ENCODE assay signal across 1 cellular context in the genomic region with DNA sequence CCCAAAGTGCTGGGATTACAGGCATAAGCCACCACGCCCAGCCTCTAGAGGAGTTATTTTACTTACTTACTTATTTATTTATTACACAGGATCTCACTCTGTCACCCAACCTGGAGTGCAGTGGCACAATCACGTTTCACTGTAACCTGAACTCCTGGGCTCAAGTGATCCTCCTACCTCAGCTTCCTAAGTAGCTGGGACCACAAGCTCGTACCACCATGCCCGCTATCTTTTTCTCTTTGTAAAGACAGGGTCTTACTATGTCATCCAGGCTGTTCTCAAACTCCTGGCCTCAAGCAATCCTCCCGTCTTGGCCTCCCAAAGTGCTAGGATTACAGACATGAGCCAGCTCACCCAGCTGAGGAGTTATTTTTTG.
TF ChIP-seq lines count a peak whose summit lies in the region.

No MANE protein-coding gene starts in this region.

TF ChIP-seq in HepG2, 621 proteins besides CTCF, POLR2A, EP300 and RAD21:
- TF ChIP-seq, protein P1, sequence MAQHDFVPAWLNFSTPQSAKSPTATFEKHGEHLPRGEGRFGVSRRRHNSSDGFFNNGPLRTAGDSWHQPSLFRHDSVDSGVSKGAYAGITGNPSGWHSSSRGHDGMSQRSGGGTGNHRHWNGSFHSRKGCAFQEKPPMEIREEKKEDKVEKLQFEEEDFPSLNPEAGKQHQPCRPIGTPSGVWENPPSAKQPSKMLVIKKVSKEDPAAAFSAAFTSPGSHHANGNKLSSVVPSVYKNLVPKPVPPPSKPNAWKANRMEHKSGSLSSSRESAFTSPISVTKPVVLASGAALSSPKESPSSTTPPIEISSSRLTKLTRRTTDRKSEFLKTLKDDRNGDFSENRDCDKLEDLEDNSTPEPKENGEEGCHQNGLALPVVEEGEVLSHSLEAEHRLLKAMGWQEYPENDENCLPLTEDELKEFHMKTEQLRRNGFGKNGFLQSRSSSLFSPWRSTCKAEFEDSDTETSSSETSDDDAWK (CRISPR knock-in tag; IDR thresholded peaks at IDR 0.05), result no peak
- TF ChIP-seq MAZ (IDR thresholded peaks at IDR 0.05; ENCODE audit: borderline replicate concordance, low read depth, low read length), result no peak
- TF ChIP-seq MAZ (CRISPR knock-in tag; IDR thresholded peaks at IDR 0.05; ENCODE audit: low read depth), result 0 out of 2 replicates have a peak, but pooled peaks have one; percentile 1
- peak; percentile 48; the same call in 1 of the 2 replicates for TF ChIP-seq ZNF782 (CRISPR knock-in tag; IDR thresholded peaks at IDR 0.05; ENCODE audit: borderline replicate concordance)
- TF ChIP-seq, protein P2, sequence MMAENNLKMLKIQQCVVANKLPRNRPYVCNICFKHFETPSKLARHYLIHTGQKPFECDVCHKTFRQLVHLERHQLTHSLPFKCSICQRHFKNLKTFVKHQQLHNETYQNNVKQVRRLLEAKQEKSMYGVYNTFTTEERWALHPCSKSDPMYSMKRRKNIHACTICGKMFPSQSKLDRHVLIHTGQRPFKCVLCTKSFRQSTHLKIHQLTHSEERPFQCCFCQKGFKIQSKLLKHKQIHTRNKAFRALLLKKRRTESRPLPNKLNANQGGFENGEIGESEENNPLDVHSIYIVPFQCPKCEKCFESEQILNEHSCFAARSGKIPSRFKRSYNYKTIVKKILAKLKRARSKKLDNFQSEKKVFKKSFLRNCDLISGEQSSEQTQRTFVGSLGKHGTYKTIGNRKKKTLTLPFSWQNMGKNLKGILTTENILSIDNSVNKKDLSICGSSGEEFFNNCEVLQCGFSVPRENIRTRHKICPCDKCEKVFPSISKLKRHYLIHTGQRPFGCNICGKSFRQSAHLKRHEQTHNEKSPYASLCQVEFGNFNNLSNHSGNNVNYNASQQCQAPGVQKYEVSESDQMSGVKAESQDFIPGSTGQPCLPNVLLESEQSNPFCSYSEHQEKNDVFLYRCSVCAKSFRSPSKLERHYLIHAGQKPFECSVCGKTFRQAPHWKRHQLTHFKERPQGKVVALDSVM (CRISPR knock-in tag; IDR thresholded peaks at IDR 0.05), result peak; percentile 87
